ENCODE assay signal across 8 cellular contexts in genomic region chr11:64331569-64332371, GRCh38. TPM values are rescaled to one million over a fixed set of nuclear protein-coding genes. Genes with fewer than 3 reads are reported as not detected.
DNase-seq lines count a peak whose midpoint lies in the region; ATAC-seq, FAIRE-seq and TF ChIP-seq lines count a peak whose summit lies in the region.

No MANE protein-coding gene starts in this region.

- POLR2A ChIA-PET in HEK293 (lab: Yijun Ruan, JAX): interaction anchor here (0.8 to 2.8 kb wide), 4 partner anchors 11 to 80 kb away, joined by 3 to 18 read pairs (median 5); partner anchors contain the start of genes PRDX5 and TRMT112
- POLR2A ChIA-PET in endothelial cell of umbilical vein (lab: Charles Lee): interaction anchor here (0.5 to 1.2 kb wide), 2 partner anchors 14 to 331 kb away, joined by 3 to 6 read pairs; partner anchors contain the start of genes PRDX5 and TRMT112
- POLR2A ChIA-PET in naive thymus-derived CD8-positive, alpha-beta T cell (lab: Charles Lee): interaction anchor here (0.6 to 2.9 kb wide), 5 partner anchors 8 to 136 kb away, joined by 3 to 13 read pairs (median 5); partner anchors contain the start of genes CCDC88B, PRDX5 and TRMT112

- peaks cover 4 to 19% (median 10%) of the 10 kb centered on the region in 4 donors for H3K4me1 Mint-ChIP-seq in naive thymus-derived CD8-positive, alpha-beta T cell

- H3K9me3 Mint-ChIP-seq in naive thymus-derived CD8-positive, alpha-beta T cell: no peaks in the 10 kb centered on the region

- no peaks in the 10 kb centered on the region for H3K9me1 ChIP-seq in endothelial cell of umbilical vein (replicated peaks; ENCODE audit: control insufficient read depth, extremely low read depth, insufficient read depth, low read length)

- no peak overlapping the region for H3K4me2 ChIP-seq in endothelial cell of umbilical vein (ENCODE audit: insufficient read depth, low read length)

- CTCF ChIA-PET in HEK293 (lab: Yijun Ruan, JAX) (interaction anchor here (0.5 to 9.6 kb wide), 25 partner anchors 9 to 644 kb away, joined by 3 to 81 read pairs (median 4); partner anchors contain the start of genes PRDX5, RPS6KA4 and TRMT112), endothelial cell of umbilical vein (lab: Charles Lee) (interaction anchor here (0.6 to 5.4 kb wide), 21 partner anchors 9 to 146 kb away, joined by 3 to 71 read pairs (median 5); partner anchors contain the start of genes BAD, CATSPERZ, CCDC88B and ESRRA)

- no peaks in the 10 kb centered on the region for H4K20me1 ChIP-seq in endothelial cell of umbilical vein (replicated peaks; ENCODE audit: control insufficient read depth, extremely low read depth, insufficient read depth, low read length)

- peak; percentile 60 for TF ChIP-seq CTCF in HEK293 (tag by site-specific recombination; IDR thresholded peaks at IDR 0.05)
- TF ChIP-seq CTCF in endothelial cell of umbilical vein (IDR thresholded peaks at IDR 0.05; ENCODE audit: extremely low read depth in 1 of 2, insufficient read depth in 1 of 2, low read depth in 1 of 2, low read length in 2 of 2): peak; percentile 64 to 82
- TF ChIP-seq CTCF in suprapubic skin (IDR thresholded peaks at IDR 0.05): peak; percentile 33 to 58

- H3K79me2 ChIP-seq in endothelial cell of umbilical vein (ENCODE audit: control insufficient read depth, insufficient read depth, low read length): no peaks in the 10 kb centered on the region

- intact Hi-C loops in endothelial cell of umbilical vein (cut with micrococcal nuclease): loop anchor here (2.0 kb wide), 1 partner anchor 13 kb away; the partner anchor contains the start of gene PRDX5

- TF ChIP-seq EP300 in suprapubic skin (IDR thresholded peaks at IDR 0.05): no peak

- H3K9ac ChIP-seq in endothelial cell of umbilical vein (replicated peaks; ENCODE audit: extremely low read depth, insufficient read depth, low read length): no peak overlapping the region

- peak overlapping the region in 7 of 10 donors; percentile 0 to 77 (median 16) for H3K4me3 Mint-ChIP-seq in naive thymus-derived CD8-positive, alpha-beta T cell

- H3K4me3 ChIP-seq in HEK293 (ENCODE audit: low read depth, low read length) (no peak overlapping the region), endothelial cell of umbilical vein (replicated peaks in 1 of 3; ENCODE audit: insufficient read depth in 1 of 3, low read depth in 1 of 3, low read length in 3 of 3) (no peak overlapping the region), suprapubic skin (no peak overlapping the region)

- no peaks in the 10 kb centered on the region for H3K27me3 Mint-ChIP-seq in naive thymus-derived CD8-positive, alpha-beta T cell

- peak; percentile 83 for FAIRE-seq in endothelial cell of umbilical vein (lab: Jason Lieb, UNC)

- H3K36me3 Mint-ChIP-seq in naive thymus-derived CD8-positive, alpha-beta T cell: peaks cover 0 to 8% (median 0%) of the 10 kb centered on the region in 3 donors

- ATAC-seq in naive thymus-derived CD8-positive, alpha-beta T cell: peak; percentile 93 to 94
- no peak for ATAC-seq in GM21360 (IDR thresholded peaks at IDR 0.05; ENCODE audit: unreplicated experiment)

- no peaks in the 10 kb centered on the region for H3K4me1 ChIP-seq in HEK293 (ENCODE audit: control insufficient read depth, insufficient read depth, low read length)
- peaks cover 3% of the 10 kb centered on the region for H3K4me1 ChIP-seq in endothelial cell of umbilical vein (ENCODE audit: control insufficient read depth, extremely low read depth, insufficient read depth, low read length)
- peaks cover 30% of the 10 kb centered on the region for H3K4me1 ChIP-seq in suprapubic skin

- WGBS in suprapubic skin: 20% methylated on average over 15 of the region's 20 CpGs

- H3K27ac Mint-ChIP-seq in naive thymus-derived CD8-positive, alpha-beta T cell: peak overlapping the region in 7 of 10 donors; percentile 18 to 90 (median 44)

- TF ChIP-seq POLR2A in endothelial cell of umbilical vein (IDR thresholded peaks at IDR 0.05; ENCODE audit: low read depth, low read length) (no peak), suprapubic skin (IDR thresholded peaks at IDR 0.05) (no peak)

- H3K27ac ChIP-seq in HEK293 (ENCODE audit: extremely low read depth, low read depth, low read length) (no peak overlapping the region), endothelial cell of umbilical vein (ENCODE audit: insufficient read depth, low read depth, low read length) (no peak overlapping the region), suprapubic skin (no peak overlapping the region)

- BruUV-seq in endothelial cell of umbilical vein (replicated peaks; lab: Mats Ljungman, UMichigan): no TSS peak

- H3K27me3 ChIP-seq in endothelial cell of umbilical vein (ENCODE audit: control insufficient read depth in 2 of 2, insufficient read depth in 2 of 2, low read length in 2 of 2) (no peaks in the 10 kb centered on the region), suprapubic skin (no peaks in the 10 kb centered on the region)

- dilution Hi-C loops in endothelial cell of umbilical vein (cut with MboI; ENCODE audit: extremely low pct_ligation_motif_present, low sequenced_read_pairs): no loop called here

- peak overlapping the region; percentile 8 for H2AFZ ChIP-seq in endothelial cell of umbilical vein (ENCODE audit: low read depth, low read length)

- H3K36me3 ChIP-seq in HEK293 (ENCODE audit: control insufficient read depth in 2 of 2, insufficient read depth in 1 of 2, low read length in 2 of 2) (no peaks in the 10 kb centered on the region), endothelial cell of umbilical vein (ENCODE audit: control insufficient read depth in 2 of 2, extremely low read depth in 1 of 2, insufficient read depth in 2 of 2, low read length in 2 of 2) (no peaks in the 10 kb centered on the region), suprapubic skin (no peaks in the 10 kb centered on the region)

- no peaks in the 10 kb centered on the region for H3K9me3 ChIP-seq in HEK293 (ENCODE audit: control insufficient read depth, insufficient read depth, low read depth, low read length)
- H3K9me3 ChIP-seq in endothelial cell of umbilical vein (replicated peaks; ENCODE audit: control insufficient read depth, insufficient read depth, low read length): no peaks in the 10 kb centered on the region
- no peaks in the 10 kb centered on the region for H3K9me3 ChIP-seq in suprapubic skin

- DNase-seq in EH (ENCODE audit: low read depth): peak; percentile 91
- peak; percentile 22 for DNase-seq in NCI-H446 treated with DMSO at 0.1 percent for 48 hours (lab: John Stamatoyannopoulos, UW)
- peak; percentile 31 to 54 for DNase-seq in activated CD4-positive, alpha-beta T cell treated with anti-CD3 and anti-CD28 coated beads, Interleukin-2, amount 50 U/mL, for 24 hours (ENCODE audit: low read depth in 1 of 2, low spot score in 1 of 2)
- peak; percentile 74 for DNase-seq in endothelial cell of umbilical vein (ENCODE audit: low read depth, low spot score)
- DNase-seq in naive thymus-derived CD8-positive, alpha-beta T cell: peak in 9 of 10 donors; percentile 36 to 61 (median 58)
- no peak for DNase-seq in suprapubic skin (ENCODE audit: low spot score in 2 of 2)

RNA-seq across cellular contexts. Expression of gene CCDC88B, which starts 8.2 kb away (rescaled TPM):
- total RNA-seq in endothelial cell of umbilical vein: 1.8 TPM in 2 replicates
- polyA plus RNA-seq in endothelial cell of umbilical vein: 2.7 and 3.7 TPM in 2 replicates
- polyA plus RNA-seq in endothelial cell of umbilical vein (2011; cell fraction: cytosol; rRNA removed): 2.0 and 2.8 TPM in 2 replicates
- 1.1 and 2.2 TPM in 2 replicates for polyA plus RNA-seq in endothelial cell of umbilical vein (2011; cell fraction: nucleus; rRNA removed)
- polyA plus RNA-seq in endothelial cell of umbilical vein (2012): 2.4 and 4.3 TPM in 2 replicates
- 0.23 and 0.73 TPM in 2 replicates for polyA minus RNA-seq in endothelial cell of umbilical vein
- 5.1 TPM for polyA minus RNA-seq in endothelial cell of umbilical vein (2011; cell fraction: cytosol; rRNA and poly(A)+ RNA removed)
- polyA minus RNA-seq in endothelial cell of umbilical vein (2011; cell fraction: nucleus; rRNA and poly(A)+ RNA removed): 0.29 and 0.77 TPM in 2 replicates
- total RNA-seq in naive thymus-derived CD8-positive, alpha-beta T cell: 100 to 1,000 TPM; 112 to 119 TPM
- 10 to 100 TPM; 10.4 to 37.0 (median 19.2) TPM for polyA plus RNA-seq in naive thymus-derived CD8-positive, alpha-beta T cell
- 1 to 10 TPM; 3.3 to 8.3 (median 5.4) TPM for total RNA-seq in suprapubic skin

RNA-seq across cellular contexts. Expression of gene PRDX5, which starts 13.8 kb away (rescaled TPM):
- total RNA-seq in endothelial cell of umbilical vein: 199 and 202 TPM in 2 replicates
- 647 and 709 TPM in 2 replicates for polyA plus RNA-seq in endothelial cell of umbilical vein
- 461 and 466 TPM in 2 replicates for polyA plus RNA-seq in endothelial cell of umbilical vein (2011; cell fraction: cytosol; rRNA removed)
- polyA plus RNA-seq in endothelial cell of umbilical vein (2011; cell fraction: nucleus; rRNA removed): 139 and 150 TPM in 2 replicates
- polyA plus RNA-seq in endothelial cell of umbilical vein (2012): 296 and 368 TPM in 2 replicates
- 140 and 151 TPM in 2 replicates for polyA minus RNA-seq in endothelial cell of umbilical vein
- polyA minus RNA-seq in endothelial cell of umbilical vein (2011; cell fraction: cytosol; rRNA and poly(A)+ RNA removed): 201 TPM
- polyA minus RNA-seq in endothelial cell of umbilical vein (2011; cell fraction: nucleus; rRNA and poly(A)+ RNA removed): 13.9 and 15.3 TPM in 2 replicates
- total RNA-seq in naive thymus-derived CD8-positive, alpha-beta T cell: 10 to 100 TPM; 47.5 to 51.5 TPM
- polyA plus RNA-seq in naive thymus-derived CD8-positive, alpha-beta T cell: 100 to 1,000 TPM; 186 to 239 (median 206) TPM
- total RNA-seq in suprapubic skin: 100 to 1,000 TPM; 130 to 227 (median 187) TPM

RNA-seq across cellular contexts. Expression of gene TRMT112, which starts 14.4 kb away (rescaled TPM):
- total RNA-seq in endothelial cell of umbilical vein: 187 and 195 TPM in 2 replicates
- polyA plus RNA-seq in endothelial cell of umbilical vein: 396 and 575 TPM in 2 replicates
- polyA plus RNA-seq in endothelial cell of umbilical vein (2011; cell fraction: cytosol; rRNA removed): 303 and 337 TPM in 2 replicates
- polyA plus RNA-seq in endothelial cell of umbilical vein (2011; cell fraction: nucleus; rRNA removed): 125 and 141 TPM in 2 replicates
- polyA plus RNA-seq in endothelial cell of umbilical vein (2012): 274 and 288 TPM in 2 replicates
- 69.7 and 76.8 TPM in 2 replicates for polyA minus RNA-seq in endothelial cell of umbilical vein
- 147 TPM for polyA minus RNA-seq in endothelial cell of umbilical vein (2011; cell fraction: cytosol; rRNA and poly(A)+ RNA removed)
- polyA minus RNA-seq in endothelial cell of umbilical vein (2011; cell fraction: nucleus; rRNA and poly(A)+ RNA removed): 14.4 and 23.9 TPM in 2 replicates
- 100 to 1,000 TPM; 159 to 162 TPM for total RNA-seq in naive thymus-derived CD8-positive, alpha-beta T cell
- 100 to 1,000 TPM; 509 to 524 (median 515) TPM for polyA plus RNA-seq in naive thymus-derived CD8-positive, alpha-beta T cell
- total RNA-seq in suprapubic skin: 100 to 1,000 TPM; 170 to 332 (median 255) TPM

RNA-seq across cellular contexts. Expression of gene ESRRA, which starts 26.4 kb away (rescaled TPM):
- 37.4 and 38.0 TPM in 2 replicates for total RNA-seq in endothelial cell of umbilical vein
- polyA plus RNA-seq in endothelial cell of umbilical vein: 17.2 and 18.8 TPM in 2 replicates
- 13.8 and 18.9 TPM in 2 replicates for polyA plus RNA-seq in endothelial cell of umbilical vein (2011; cell fraction: cytosol; rRNA removed)
- polyA plus RNA-seq in endothelial cell of umbilical vein (2011; cell fraction: nucleus; rRNA removed): 19.8 and 22.3 TPM in 2 replicates
- 15.0 and 26.5 TPM in 2 replicates for polyA plus RNA-seq in endothelial cell of umbilical vein (2012)
- polyA minus RNA-seq in endothelial cell of umbilical vein: 10.6 and 13.0 TPM in 2 replicates
- polyA minus RNA-seq in endothelial cell of umbilical vein (2011; cell fraction: cytosol; rRNA and poly(A)+ RNA removed): 45.9 TPM
- 4.0 and 10.0 TPM in 2 replicates for polyA minus RNA-seq in endothelial cell of umbilical vein (2011; cell fraction: nucleus; rRNA and poly(A)+ RNA removed)
- 10 to 100 TPM; 19.9 to 24.9 TPM for total RNA-seq in naive thymus-derived CD8-positive, alpha-beta T cell
- polyA plus RNA-seq in naive thymus-derived CD8-positive, alpha-beta T cell: 1 to 10 TPM; 3.5 to 9.1 (median 4.8) TPM
- 10 to 100 TPM; 65.0 to 93.6 (median 74.3) TPM for total RNA-seq in suprapubic skin

RNA-seq across cellular contexts. Expression of gene RPS6KA4, which starts 27.2 kb away (rescaled TPM):
- 41.8 and 44.1 TPM in 2 replicates for total RNA-seq in endothelial cell of umbilical vein
- 26.5 and 29.2 TPM in 2 replicates for polyA plus RNA-seq in endothelial cell of umbilical vein
- 25.3 and 28.6 TPM in 2 replicates for polyA plus RNA-seq in endothelial cell of umbilical vein (2011; cell fraction: cytosol; rRNA removed)
- polyA plus RNA-seq in endothelial cell of umbilical vein (2011; cell fraction: nucleus; rRNA removed): 51.5 and 52.7 TPM in 2 replicates
- polyA plus RNA-seq in endothelial cell of umbilical vein (2012): 36.1 and 42.9 TPM in 2 replicates
- polyA minus RNA-seq in endothelial cell of umbilical vein: 27.8 and 28.5 TPM in 2 replicates
- polyA minus RNA-seq in endothelial cell of umbilical vein (2011; cell fraction: cytosol; rRNA and poly(A)+ RNA removed): 44.0 TPM
- 16.1 and 23.9 TPM in 2 replicates for polyA minus RNA-seq in endothelial cell of umbilical vein (2011; cell fraction: nucleus; rRNA and poly(A)+ RNA removed)
- total RNA-seq in naive thymus-derived CD8-positive, alpha-beta T cell: 10 to 100 TPM; 21.0 to 23.3 TPM
- polyA plus RNA-seq in naive thymus-derived CD8-positive, alpha-beta T cell: 1 to 10 TPM; 4.3 to 5.1 (median 5.1) TPM
- total RNA-seq in suprapubic skin: 10 to 100 TPM; 29.4 to 46.0 (median 39.6) TPM

Comparison
In these comparisons a context has a peak if more than half of its experiments do, and no peak if none do; other contexts are left out.
1. DNase-seq: peak in EH (single experiment), NCI-H446 treated with DMSO at 0.1 percent for 48 hours (single experiment), activated CD4-positive, alpha-beta T cell treated with anti-CD3 and anti-CD28 coated beads, Interleukin-2, amount 50 U/mL, for 24 hours (2 of 2), endothelial cell of umbilical vein (single experiment) and naive thymus-derived CD8-positive, alpha-beta T cell (9 of 10); none in suprapubic skin (0 of 2).
2. RNA of gene CCDC88B, which starts 8.2 kb away (total RNA-seq): 112 to 119 TPM in naive thymus-derived CD8-positive, alpha-beta T cell; 3.3 to 8.3 TPM in suprapubic skin and 1.8 TPM in endothelial cell of umbilical vein; every median in the first group is over 10 times any median in the second.
3. Peak in every context shown above with its lines, with median percentiles within 50 percentile points of each other: CTCF ChIP-seq.